In genomic region chr1:183911285-183911684, GRCh38 we compare ENCODE assay signal across 8 cellular contexts.
DNase-seq lines count a peak whose midpoint lies in the region; ATAC-seq and TF ChIP-seq lines count a peak whose summit lies in the region.

No MANE protein-coding gene starts in this region.

- intact Hi-C loops in OCI-LY7 (cut with micrococcal nuclease; ENCODE audit: unreplicated experiment) = loop anchor here (5.0 kb wide), 1 partner anchor 449 kb away; no protein-coding TSS in a partner anchor
- intact Hi-C loops in stomach (cut with DNase I; ENCODE audit: low total_unique reads) = no loop called here

- no TSS peak for BruUV-seq in OCI-LY7 (replicated peaks; lab: Mats Ljungman, UMichigan)

- no peaks in the 10 kb centered on the region for H3K9me3 ChIP-seq in OCI-LY7 (ENCODE audit: low read length)
- no peaks in the 10 kb centered on the region for H3K9me3 ChIP-seq in stomach

- H3K4me2 ChIP-seq in OCI-LY7 (ENCODE audit: low read length) = peak overlapping the region; percentile 46

- no peaks in the 10 kb centered on the region for H3K9me2 ChIP-seq in OCI-LY7 (ENCODE audit: insufficient read depth, low read length)

- H3K27ac ChIP-seq in OCI-LY7 (ENCODE audit: low read depth, low read length, poor library complexity, severe bottlenecking) (no peak overlapping the region), stomach (peak overlapping the region in 3 of 5 donors; percentile 27 to 60 (median 30))

- no peaks in the 10 kb centered on the region for H3K36me3 ChIP-seq in OCI-LY7 (ENCODE audit: insufficient read depth, low read length)
- H3K36me3 ChIP-seq in stomach = peaks cover 0 to 66% (median 52%) of the 10 kb centered on the region in 4 donors

- peaks cover 0 to 2% of the 10 kb centered on the region in 2 donors for H3K36me3 Mint-ChIP-seq in activated T-cell treated with anti-CD3 and anti-CD28 coated beads, Interleukin-2, amount 50 U/mL, for 72 hours (ENCODE audit: insufficient read depth in 2 of 2)
- H3K36me3 Mint-ChIP-seq in activated T-cell treated with anti-CD3 and anti-CD28 coated beads, Interleukin-2, amount 50 U/mL, for 4 hours (ENCODE audit: insufficient read depth) = peaks cover 10% of the 10 kb centered on the region

- H3K4me1 Mint-ChIP-seq in activated T-cell treated with anti-CD3 and anti-CD28 coated beads, Interleukin-2, amount 50 U/mL, for 72 hours (ENCODE audit: low read depth) = peaks cover 40% of the 10 kb centered on the region
- peaks cover 12% of the 10 kb centered on the region for H3K4me1 Mint-ChIP-seq in activated T-cell treated with anti-CD3 and anti-CD28 coated beads, Interleukin-2, amount 50 U/mL, for 4 hours (ENCODE audit: low read depth)

- peaks cover 22% of the 10 kb centered on the region for H3K4me1 ChIP-seq in OCI-LY7 (ENCODE audit: insufficient read depth, low read length, poor library complexity, severe bottlenecking)
- H3K4me1 ChIP-seq in stomach = peaks cover 0 to 31% (median 11%) of the 10 kb centered on the region in 4 donors

- no peaks in the 10 kb centered on the region for H3K79me2 ChIP-seq in OCI-LY7 (ENCODE audit: insufficient read depth, low read depth, low read length)

- H3K9me3 Mint-ChIP-seq in activated T-cell treated with anti-CD3 and anti-CD28 coated beads, Interleukin-2, amount 50 U/mL, for 72 hours = no peaks in the 10 kb centered on the region
- H3K9me3 Mint-ChIP-seq in activated T-cell treated with anti-CD3 and anti-CD28 coated beads, Interleukin-2, amount 50 U/mL, for 4 hours = no peaks in the 10 kb centered on the region

- no peak overlapping the region for H3K4me3 ChIP-seq in OCI-LY7 (ENCODE audit: low read depth, low read length, poor library complexity, severe bottlenecking)
- H3K4me3 ChIP-seq in stomach = no peak overlapping the region

- CTCF ChIA-PET in OCI-LY7 (lab: Charles Lee; ENCODE audit: unreplicated experiment) = no interaction called here

- ATAC-seq in activated T-cell treated with anti-CD3 and anti-CD28 coated beads, Interleukin-2, amount 50 U/mL, for 72 hours (replicated peaks in 1 of 2) = peak; percentile 7 to 16
- no peak for ATAC-seq in activated T-cell treated with anti-CD3 and anti-CD28 coated beads, Interleukin-2, amount 50 U/mL, for 4 hours
- peak; percentile 81 for ATAC-seq in HG02885 (IDR thresholded peaks at IDR 0.05; ENCODE audit: poor library complexity, unreplicated experiment)

- 67 to 88% (median 75%) methylated on average over 2 of the region's 2 CpGs for whole genome bisulfite sequencing in stomach, 5 donors

- no peaks in the 10 kb centered on the region for H3K27me3 ChIP-seq in stomach

- peak overlapping the region; percentile 61 for H3K27ac Mint-ChIP-seq in activated T-cell treated with anti-CD3 and anti-CD28 coated beads, Interleukin-2, amount 50 U/mL, for 72 hours

- no peak for TF ChIP-seq CTCF in OCI-LY7 (conservative IDR thresholded peaks at IDR 0.05; ENCODE audit: low read length)
- TF ChIP-seq CTCF in stomach (IDR thresholded peaks at IDR 0.05) = no peak

- no peak for TF ChIP-seq EP300 in stomach (IDR thresholded peaks at IDR 0.05)

- no peak overlapping the region for H2AFZ ChIP-seq in OCI-LY7 (ENCODE audit: low read length)

- no peaks in the 10 kb centered on the region for H3K27me3 Mint-ChIP-seq in activated T-cell treated with anti-CD3 and anti-CD28 coated beads, Interleukin-2, amount 50 U/mL, for 72 hours (ENCODE audit: low read depth)
- no peaks in the 10 kb centered on the region for H3K27me3 Mint-ChIP-seq in activated T-cell treated with anti-CD3 and anti-CD28 coated beads, Interleukin-2, amount 50 U/mL, for 4 hours (ENCODE audit: low read depth)

- peaks cover 11% of the 10 kb centered on the region; the same call in 1 of the 2 replicates for H4K20me1 ChIP-seq in OCI-LY7 (ENCODE audit: insufficient read depth, low read length)

- TF ChIP-seq POLR2A in stomach (IDR thresholded peaks at IDR 0.05) = no peak

- peak overlapping the region; percentile 17 to 29 for H3K4me3 Mint-ChIP-seq in activated T-cell treated with anti-CD3 and anti-CD28 coated beads, Interleukin-2, amount 50 U/mL, for 72 hours
- no peak overlapping the region for H3K4me3 Mint-ChIP-seq in activated T-cell treated with anti-CD3 and anti-CD28 coated beads, Interleukin-2, amount 50 U/mL, for 4 hours

- POLR2A ChIA-PET in OCI-LY7 (lab: Charles Lee) = interaction anchor here (0.9 kb wide), 1 partner anchor 13 kb away, joined by 3 read pairs; no protein-coding TSS in a partner anchor

- peak; percentile 36 to 39 for DNase-seq in activated T-cell treated with anti-CD3 and anti-CD28 coated beads, Interleukin-2, amount 50 U/mL, for 72 hours
- DNase-seq in activated T-cell treated with anti-CD3 and anti-CD28 coated beads, Interleukin-2, amount 50 U/mL, for 4 hours = no peak
- peak; percentile 76 for DNase-seq in OCI-LY7 (ENCODE audit: low spot score)
- no peak for DNase-seq in stomach
- no peak for DNase-seq in NCI-H128 (lab: John Stamatoyannopoulos, UW; ENCODE audit: unreplicated experiment)
- no peak for DNase-seq in kidney tubule cell (ENCODE audit: low spot score)
- DNase-seq in NCI-H2107 treated with DMSO at 0.1 percent for 48 hours (lab: John Stamatoyannopoulos, UW; ENCODE audit: unreplicated experiment) = no peak

Comparison
In these comparisons a context has a peak if more than half of its experiments do, and no peak if none do; other contexts are left out.
1. ATAC-seq: peak in activated T-cell treated with anti-CD3 and anti-CD28 coated beads, Interleukin-2, amount 50 U/mL, for 72 hours (2 of 2) and HG02885 (single experiment); none in activated T-cell treated with anti-CD3 and anti-CD28 coated beads, Interleukin-2, amount 50 U/mL, for 4 hours (0 of 2).
2. DNase-seq: peak in activated T-cell treated with anti-CD3 and anti-CD28 coated beads, Interleukin-2, amount 50 U/mL, for 72 hours (2 of 2) and OCI-LY7 (single experiment); none in activated T-cell treated with anti-CD3 and anti-CD28 coated beads, Interleukin-2, amount 50 U/mL, for 4 hours (single experiment), stomach (single experiment), NCI-H128 (single experiment), kidney tubule cell (single experiment) and NCI-H2107 treated with DMSO at 0.1 percent for 48 hours (single experiment).